11 cellular contexts compared by ENCODE assay signal in the genomic region with DNA sequence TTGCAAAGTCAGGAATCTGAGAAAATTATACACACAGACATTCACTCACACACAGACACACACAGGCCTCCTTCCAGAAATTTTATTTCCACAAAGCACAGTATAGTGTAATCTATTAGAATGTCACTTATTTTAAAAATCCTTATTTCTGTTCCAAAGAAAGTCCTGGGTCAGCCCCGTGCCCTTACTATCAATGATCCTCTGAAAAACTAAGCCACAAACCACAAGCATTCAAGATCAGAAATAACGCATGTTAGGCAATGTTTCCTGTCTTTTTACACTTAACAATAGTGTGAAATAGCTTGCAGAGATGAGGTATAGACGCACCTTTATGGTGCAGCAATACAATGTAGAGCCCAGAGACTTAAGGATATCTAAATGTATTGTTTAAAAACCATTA. TPM values are rescaled to one million over a fixed set of nuclear protein-coding genes. Genes with fewer than 3 reads are reported as not detected.
A peak's percentile ranks its signal among the peaks of the same experiment; 100 is the strongest.
DNase-seq lines count a peak whose midpoint lies in the region; ATAC-seq and TF ChIP-seq lines count a peak whose summit lies in the region.
"Had no signal": no experiment of that assay in that cellular context is flagged by ENCODE, and none has a peak within 500 bp of the region (broad histone marks: within the 10 kb centered on the region; RNA-seq: fewer than 3 reads in every experiment).

No MANE protein-coding gene starts in this region.

- H3K4me1 ChIP-seq in skeletal muscle tissue (ENCODE audit: control insufficient read depth in 3 of 3, insufficient read depth in 3 of 3, low read length in 3 of 3): peaks cover 57 to 66% (median 65%) of the 10 kb centered on the region in 3 donors

- peak overlapping the region; percentile 70 for H3K27ac ChIP-seq in skeletal muscle tissue (ENCODE audit: low read depth, low read length)

- no peaks in the 10 kb centered on the region for H3K9me3 Mint-ChIP-seq in HFFc6
- 0 out of 2 replicates have a peak, but pooled peaks cover 2% of the 10 kb centered on the region for H3K9me3 Mint-ChIP-seq in WTC11
- H3K9me3 Mint-ChIP-seq: activated T-cell treated with anti-CD3 and anti-CD28 coated beads, Interleukin-2, amount 50 U/mL, for 4 hours had no signal

- H3K4me3 ChIP-seq in skeletal muscle tissue (ENCODE audit: low read length in 3 of 3): no peak overlapping the region

- POLR2A ChIA-PET in WTC11 (lab: Charles Lee): no interaction called here

- no peak for TF ChIP-seq CTCF in HFFc6 (IDR thresholded peaks at IDR 0.05)
- TF ChIP-seq CTCF in WTC11 (IDR thresholded peaks at IDR 0.05): no peak

- CTCF ChIA-PET in WTC11 (lab: Charles Lee): interaction anchor here (2.0 kb wide), 1 partner anchor 80 kb away, joined by 6 read pairs; no protein-coding TSS in a partner anchor

- H3K9ac ChIP-seq in skeletal muscle tissue (ENCODE audit: low read depth in 1 of 3, low read length in 3 of 3): peak overlapping the region in 1 of 3 donors; percentile 0

- DNase-seq in HFFc6 (peak; percentile 3), SK-MEL-5 (ENCODE audit: low read depth, low spot score) (peak; percentile 32), foreskin melanocyte (peak; percentile 59), NCI-H1105 treated with DMSO at 0.1 percent for 48 hours (lab: John Stamatoyannopoulos, UW) (no peak), NCI-H748 treated with DMSO at 0.1 percent for 48 hours (lab: John Stamatoyannopoulos, UW) (no peak), WTC11 (ENCODE audit: low spot score) (no peak)
- DNase-seq in effector CD8-positive, alpha-beta T cell (lab: John Stamatoyannopoulos, UW): no peak
- DNase-seq: activated T-cell treated with anti-CD3 and anti-CD28 coated beads, Interleukin-2, amount 50 U/mL, for 4 hours; NCI-H187; T-helper 17 cell had no signal

- peaks cover 3% of the 10 kb centered on the region; the same call in 1 of the 2 replicates for H3K27me3 Mint-ChIP-seq in HFFc6 (ENCODE audit: insufficient read depth)
- no peaks in the 10 kb centered on the region for H3K27me3 Mint-ChIP-seq in WTC11 (ENCODE audit: low read depth)

- H3K27ac Mint-ChIP-seq in HFFc6 (peak overlapping the region; percentile 85), WTC11 (no peak overlapping the region)
- H3K27ac Mint-ChIP-seq: T-helper 17 cell had no signal

- H3K36me3 ChIP-seq in skeletal muscle tissue (ENCODE audit: control insufficient read depth in 3 of 3, insufficient read depth in 3 of 3, low read length in 3 of 3): no peaks in the 10 kb centered on the region

- in situ Hi-C loops in SK-MEL-5 (cut with HindIII; ENCODE audit: low pct_unique_long_range_greater_than_20kb, low sequenced_read_pairs): no loop called here

- ATAC-seq in WTC11: no peak
- ATAC-seq: activated T-cell treated with anti-CD3 and anti-CD28 coated beads, Interleukin-2, amount 50 U/mL, for 4 hours; T-helper 17 cell had no signal

- H3K4me3 Mint-ChIP-seq in HFFc6 (peak overlapping the region; percentile 74; the same call in 1 of the 2 replicates), WTC11 (no peak overlapping the region)
- H3K4me3 Mint-ChIP-seq: activated T-cell treated with anti-CD3 and anti-CD28 coated beads, Interleukin-2, amount 50 U/mL, for 4 hours; T-helper 17 cell had no signal

- H3K36me3 Mint-ChIP-seq in HFFc6 (ENCODE audit: low read depth) (no peaks in the 10 kb centered on the region), WTC11 (peaks cover 3% of the 10 kb centered on the region)

- H3K4me1 Mint-ChIP-seq in HFFc6 (ENCODE audit: low read depth): peaks cover 44% of the 10 kb centered on the region
- peaks cover 60% of the 10 kb centered on the region for H3K4me1 Mint-ChIP-seq in WTC11

- no peaks in the 10 kb centered on the region for H3K27me3 ChIP-seq in skeletal muscle tissue (ENCODE audit: control insufficient read depth in 3 of 3, insufficient read depth in 3 of 3, low read length in 3 of 3)

- H3K9me3 ChIP-seq in skeletal muscle tissue (ENCODE audit: control insufficient read depth in 3 of 3, low read length in 3 of 3): no peaks in the 10 kb centered on the region

TF ChIP-seq in WTC11, 78 proteins besides CTCF, POLR2A, EP300 and RAD21 (continues in another document):
- TF ChIP-seq ZNF263 (CRISPR knock-in tag; IDR thresholded peaks at IDR 0.05; ENCODE audit: low read depth) (no peak), ZNF532 (CRISPR knock-in tag; IDR thresholded peaks at IDR 0.05; ENCODE audit: borderline replicate concordance) (no peak)
- TF ChIP-seq, protein P1, sequence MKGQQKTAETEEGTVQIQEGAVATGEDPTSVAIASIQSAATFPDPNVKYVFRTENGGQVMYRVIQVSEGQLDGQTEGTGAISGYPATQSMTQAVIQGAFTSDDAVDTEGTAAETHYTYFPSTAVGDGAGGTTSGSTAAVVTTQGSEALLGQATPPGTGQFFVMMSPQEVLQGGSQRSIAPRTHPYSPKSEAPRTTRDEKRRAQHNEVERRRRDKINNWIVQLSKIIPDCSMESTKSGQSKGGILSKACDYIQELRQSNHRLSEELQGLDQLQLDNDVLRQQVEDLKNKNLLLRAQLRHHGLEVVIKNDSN (CRISPR knock-in tag; IDR thresholded peaks at IDR 0.05): no peak
- TF ChIP-seq, protein P2, sequence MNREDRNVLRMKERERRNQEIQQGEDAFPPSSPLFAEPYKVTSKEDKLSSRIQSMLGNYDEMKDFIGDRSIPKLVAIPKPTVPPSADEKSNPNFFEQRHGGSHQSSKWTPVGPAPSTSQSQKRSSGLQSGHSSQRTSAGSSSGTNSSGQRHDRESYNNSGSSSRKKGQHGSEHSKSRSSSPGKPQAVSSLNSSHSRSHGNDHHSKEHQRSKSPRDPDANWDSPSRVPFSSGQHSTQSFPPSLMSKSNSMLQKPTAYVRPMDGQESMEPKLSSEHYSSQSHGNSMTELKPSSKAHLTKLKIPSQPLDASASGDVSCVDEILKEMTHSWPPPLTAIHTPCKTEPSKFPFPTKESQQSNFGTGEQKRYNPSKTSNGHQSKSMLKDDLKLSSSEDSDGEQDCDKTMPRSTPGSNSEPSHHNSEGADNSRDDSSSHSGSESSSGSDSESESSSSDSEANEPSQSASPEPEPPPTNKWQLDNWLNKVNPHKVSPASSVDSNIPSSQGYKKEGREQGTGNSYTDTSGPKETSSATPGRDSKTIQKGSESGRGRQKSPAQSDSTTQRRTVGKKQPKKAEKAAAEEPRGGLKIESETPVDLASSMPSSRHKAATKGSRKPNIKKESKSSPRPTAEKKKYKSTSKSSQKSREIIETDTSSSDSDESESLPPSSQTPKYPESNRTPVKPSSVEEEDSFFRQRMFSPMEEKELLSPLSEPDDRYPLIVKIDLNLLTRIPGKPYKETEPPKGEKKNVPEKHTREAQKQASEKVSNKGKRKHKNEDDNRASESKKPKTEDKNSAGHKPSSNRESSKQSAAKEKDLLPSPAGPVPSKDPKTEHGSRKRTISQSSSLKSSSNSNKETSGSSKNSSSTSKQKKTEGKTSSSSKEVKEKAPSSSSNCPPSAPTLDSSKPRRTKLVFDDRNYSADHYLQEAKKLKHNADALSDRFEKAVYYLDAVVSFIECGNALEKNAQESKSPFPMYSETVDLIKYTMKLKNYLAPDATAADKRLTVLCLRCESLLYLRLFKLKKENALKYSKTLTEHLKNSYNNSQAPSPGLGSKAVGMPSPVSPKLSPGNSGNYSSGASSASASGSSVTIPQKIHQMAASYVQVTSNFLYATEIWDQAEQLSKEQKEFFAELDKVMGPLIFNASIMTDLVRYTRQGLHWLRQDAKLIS (CRISPR knock-in tag; IDR thresholded peaks at IDR 0.05; ENCODE audit: borderline replicate concordance): no peak

RNA-seq across cellular contexts. Expression of gene TBC1D8, which starts 25.8 kb away (rescaled TPM):
- 1 to 10 TPM; 1.2 to 2.0 (median 1.5) TPM for total RNA-seq in HFFc6 (2021; fragmentation: NEBNext Ultra II Directional; extraction: Animal tissue kit (Norgen Biotek cat#: 25700))
- 16.2 and 16.9 TPM in 2 replicates for total RNA-seq in SK-MEL-5 (2014; rRNA removed; shearing (Covaris generic))
- 22.4 and 33.0 TPM in 2 replicates for polyA plus RNA-seq in SK-MEL-5 (2015; cell fraction: cytosol; rRNA removed)
- polyA plus RNA-seq in SK-MEL-5 (2015; cell fraction: nucleus; rRNA removed): 128 and 212 TPM in 2 replicates
- total RNA-seq in skeletal muscle tissue (16.2 TPM), WTC11 (2021) (30.3 to 51.7 TPM (median 32.0 TPM) in 3 replicates)

Comparison
In these comparisons a context has a peak if more than half of its experiments do, and no peak if none do; other contexts are left out.
1. DNase-seq: peak in HFFc6 (single experiment), SK-MEL-5 (single experiment) and foreskin melanocyte (single experiment); none in NCI-H1105 treated with DMSO at 0.1 percent for 48 hours (single experiment), NCI-H748 treated with DMSO at 0.1 percent for 48 hours (single experiment), effector CD8-positive, alpha-beta T cell (single experiment) and WTC11 (single experiment).